In the genomic region with DNA sequence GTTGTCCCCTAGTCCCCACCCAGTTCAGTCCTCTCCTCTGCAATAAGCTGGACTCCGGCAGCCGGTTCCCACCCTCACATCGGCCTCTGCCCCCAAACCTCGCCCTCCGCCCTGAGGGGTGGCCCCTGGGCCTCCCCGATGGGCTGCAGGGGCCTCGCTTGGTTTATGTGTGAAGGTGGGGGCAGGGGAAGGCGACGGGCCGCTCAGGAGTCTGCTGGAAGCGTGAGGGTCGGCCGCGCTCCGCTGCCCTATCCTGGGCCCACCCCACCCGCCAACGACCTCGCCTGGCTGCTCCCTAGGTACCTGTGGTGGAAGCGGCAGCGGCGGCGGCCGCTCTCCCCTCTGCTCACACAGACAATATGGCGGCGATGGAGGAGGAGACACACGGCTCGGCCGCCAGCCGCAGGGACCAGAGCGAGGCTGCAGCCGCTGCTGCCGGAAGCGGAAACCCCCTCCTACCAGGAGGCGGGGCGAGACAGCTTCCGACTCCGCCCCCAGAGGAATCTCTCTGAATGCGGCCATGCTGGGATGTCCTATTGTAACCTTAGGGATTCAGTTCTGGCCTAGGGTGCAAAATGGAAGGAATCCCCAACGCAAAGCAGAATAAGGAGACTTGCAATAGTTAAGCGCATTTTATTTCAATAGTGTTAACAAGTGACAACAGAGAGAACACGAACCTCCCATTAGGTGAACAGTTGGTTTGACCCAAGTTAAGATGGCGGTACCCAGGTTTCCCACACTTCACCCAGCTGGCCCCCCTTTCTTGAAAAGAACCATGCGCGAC, we compare ENCODE assay signal across 8 cellular contexts. TPM values are rescaled to one million over a fixed set of nuclear protein-coding genes. Genes with fewer than 3 reads are reported as not detected.
A peak's percentile ranks its signal among the peaks of the same experiment; 100 is the strongest.
DNase-seq lines count a peak whose midpoint lies in the region; ATAC-seq and TF ChIP-seq lines count a peak whose summit lies in the region.

A gene (minus strand): TSS at position 422 of the 784 bp plus-strand sequence. CDS start 35,239 bp downstream, outside the sequence.

- peak within 1 kb of the TSS; percentile 98 for H3K27ac Mint-ChIP-seq in activated naive CD8-positive, alpha-beta T cell treated with anti-CD3 and anti-CD28 coated beads, Interleukin-2, amount 10 ng/mL, durations not matched to agents 7 days and 5 days
- peak within 1 kb of the TSS; percentile 98 for H3K27ac Mint-ChIP-seq in osteocyte (ENCODE audit: unreplicated experiment)

- peaks cover 10% of the 10 kb centered on the region for H3K4me1 ChIP-seq in thymus (ENCODE audit: control insufficient read depth, insufficient read depth, low read length)

- H3F3A ChIP-seq in SU-DHL-6 (ENCODE audit: insufficient read depth) = peaks cover 4% of the 10 kb centered on the region; the same call in 1 of the 2 replicates

- H3K79me2 ChIP-seq in SU-DHL-6 (ENCODE audit: insufficient read depth, low read length) = peaks cover 50% of the 10 kb centered on the region

- H3K9me2 ChIP-seq in SU-DHL-6 (replicated peaks; ENCODE audit: insufficient read depth, low read length) = no peaks in the 10 kb centered on the region

- H3K27ac ChIP-seq in SU-DHL-6 (ENCODE audit: low read depth, low read length) = peak within 1 kb of the TSS; percentile 71
- peak within 1 kb of the TSS; percentile 94 for H3K27ac ChIP-seq in thymus (ENCODE audit: low read depth)

- ATAC-seq in HG02678 (IDR thresholded peaks at IDR 0.05; ENCODE audit: unreplicated experiment) = peak; percentile 95
- peak; percentile 94 for ATAC-seq in activated naive CD8-positive, alpha-beta T cell treated with anti-CD3 and anti-CD28 coated beads, Interleukin-2, amount 10 ng/mL, durations not matched to agents 7 days and 5 days (ENCODE audit: low read depth)

- peaks cover 29% of the 10 kb centered on the region; the same call in 1 of the 2 replicates for H4K20me1 ChIP-seq in SU-DHL-6 (ENCODE audit: low read depth, low read length)

- H3K9me3 Mint-ChIP-seq in activated naive CD8-positive, alpha-beta T cell treated with anti-CD3 and anti-CD28 coated beads, Interleukin-2, amount 10 ng/mL, durations not matched to agents 7 days and 5 days = peaks cover 9% of the 10 kb centered on the region
- H3K9me3 Mint-ChIP-seq in osteocyte (ENCODE audit: unreplicated experiment) = peaks cover 5% of the 10 kb centered on the region

- POLR2A ChIA-PET in activated naive CD8-positive, alpha-beta T cell treated with anti-CD3 and anti-CD28 coated beads, Interleukin-2, amount 10 ng/mL, durations not matched to agents 7 days and 5 days (lab: Charles Lee) = interaction anchor here (0.9 to 2.3 kb wide), 6 partner anchors 35 to 247 kb away, joined by 3 to 8 read pairs (median 4); a partner anchor contains a TSS

- peak within 1 kb of the TSS; percentile 75 for H3K4me3 ChIP-seq in SU-DHL-6 (ENCODE audit: insufficient read depth, low read length, poor library complexity, severe bottlenecking)
- peak within 1 kb of the TSS; percentile 97 for H3K4me3 ChIP-seq in thymus (ENCODE audit: low read length)

- H3K36me3 ChIP-seq in SU-DHL-6 (ENCODE audit: low read length) (peaks cover 6% of the 10 kb centered on the region), thymus (ENCODE audit: control insufficient read depth, insufficient read depth) (no peaks in the 10 kb centered on the region)

- DNase-seq in NCI-H128 (lab: John Stamatoyannopoulos, UW; ENCODE audit: unreplicated experiment) (peak; percentile 90), head of caudate nucleus (peak; percentile 87 to 98 (median 96)), osteocyte (ENCODE audit: extremely low spot score, unreplicated experiment) (peak; percentile 98)
- peak; percentile 97 for DNase-seq in activated naive CD8-positive, alpha-beta T cell treated with anti-CD3 and anti-CD28 coated beads, Interleukin-2, amount 10 ng/mL, durations not matched to agents 7 days and 5 days

- peak within 1 kb of the TSS; percentile 83 for H3K4me3 Mint-ChIP-seq in activated naive CD8-positive, alpha-beta T cell treated with anti-CD3 and anti-CD28 coated beads, Interleukin-2, amount 10 ng/mL, durations not matched to agents 7 days and 5 days
- H3K4me3 Mint-ChIP-seq in osteocyte (ENCODE audit: unreplicated experiment) = peak within 1 kb of the TSS; percentile 84

- no peaks in the 10 kb centered on the region for H3K9me3 ChIP-seq in SU-DHL-6 (ENCODE audit: insufficient read depth, low read length)
- H3K9me3 ChIP-seq in thymus (ENCODE audit: control insufficient read depth) = no peaks in the 10 kb centered on the region

- peaks cover 27% of the 10 kb centered on the region for H3K4me1 Mint-ChIP-seq in activated naive CD8-positive, alpha-beta T cell treated with anti-CD3 and anti-CD28 coated beads, Interleukin-2, amount 10 ng/mL, durations not matched to agents 7 days and 5 days
- H3K4me1 Mint-ChIP-seq in osteocyte (ENCODE audit: unreplicated experiment) = peaks cover 39% of the 10 kb centered on the region

- peak within 1 kb of the TSS; percentile 83 for H3K4me2 ChIP-seq in SU-DHL-6 (ENCODE audit: low read depth, low read length, poor library complexity, severe bottlenecking)

- H3K27me3 Mint-ChIP-seq in activated naive CD8-positive, alpha-beta T cell treated with anti-CD3 and anti-CD28 coated beads, Interleukin-2, amount 10 ng/mL, durations not matched to agents 7 days and 5 days = peaks cover 4% of the 10 kb centered on the region
- H3K27me3 Mint-ChIP-seq in osteocyte (ENCODE audit: unreplicated experiment) = peaks cover 12% of the 10 kb centered on the region

- peak; percentile 85 for TF ChIP-seq POLR2A in GM10847 (IDR thresholded peaks at IDR 0.05; ENCODE audit: extremely low read depth, insufficient read length)

- H2AFZ ChIP-seq in SU-DHL-6 (ENCODE audit: low read depth, low read length, severe bottlenecking) = peak within 1 kb of the TSS; percentile 92

- TF ChIP-seq CTCF in SU-DHL-6 (IDR thresholded peaks at IDR 0.05; ENCODE audit: insufficient read depth, low read length, poor library complexity, severe bottlenecking) = no peak
- no peak for TF ChIP-seq CTCF in osteocyte (IDR thresholded peaks at IDR 0.05)

- H3K36me3 Mint-ChIP-seq in activated naive CD8-positive, alpha-beta T cell treated with anti-CD3 and anti-CD28 coated beads, Interleukin-2, amount 10 ng/mL, durations not matched to agents 7 days and 5 days = peaks cover 34% of the 10 kb centered on the region
- peaks cover 11% of the 10 kb centered on the region for H3K36me3 Mint-ChIP-seq in osteocyte (ENCODE audit: unreplicated experiment)

- intact Hi-C loops in head of caudate nucleus (cut with DNase I) = no loop called here

- H3K27me3 ChIP-seq in SU-DHL-6 (ENCODE audit: low read length) = no peaks in the 10 kb centered on the region
- no peaks in the 10 kb centered on the region for H3K27me3 ChIP-seq in thymus (ENCODE audit: control insufficient read depth, insufficient read depth)

- WGBS in thymus = under 1% methylated on average over 44 of the region's 44 CpGs

- H3K9ac ChIP-seq in SU-DHL-6 (ENCODE audit: low read length) = peak within 1 kb of the TSS; percentile 88

RNA-seq across cellular contexts. Expression of the gene that starts here (rescaled TPM):
- 100 to 1,000 TPM; 113 to 114 TPM for total RNA-seq in activated naive CD8-positive, alpha-beta T cell treated with anti-CD3 and anti-CD28 coated beads, Interleukin-2, amount 10 ng/mL, durations not matched to agents 7 days and 5 days
- total RNA-seq in osteocyte = 129 TPM in 2 replicates
- 34.9 TPM for polyA plus RNA-seq in thymus

Comparison
In these comparisons a context has a peak if more than half of its experiments do, and no peak if none do; other contexts are left out.
1. Peak in every context shown above with its lines: DNase-seq, ATAC-seq, H3K4me3 ChIP-seq and H3K27ac ChIP-seq.